ENCODE assay signal across 8 cellular contexts in genomic region chr19:16571283-16571682, GRCh38. TPM values are rescaled to one million over a fixed set of nuclear protein-coding genes. Genes with fewer than 3 reads are reported as not detected.
DNase-seq lines count a peak whose midpoint lies in the region; ATAC-seq, FAIRE-seq and TF ChIP-seq lines count a peak whose summit lies in the region.

No MANE protein-coding gene starts in this region.

- peak overlapping the region; percentile 76 for H3K4me3 ChIP-seq in AG09309 (ENCODE audit: control insufficient read depth, low read depth, low read length)
- peak overlapping the region; percentile 47 to 80 for H3K4me3 ChIP-seq in gastroesophageal sphincter
- peak overlapping the region; percentile 67 to 97 (median 89) for H3K4me3 ChIP-seq in skin epidermis

- ATAC-seq in gastroesophageal sphincter: no peak
- ATAC-seq in HG03045 (IDR thresholded peaks at IDR 0.05; ENCODE audit: unreplicated experiment): no peak

- WGBS in gastroesophageal sphincter (ENCODE audit: low coverage in 1 of 2), 2 donors: 17% methylated on average over 2 of the region's 6 CpGs

- no peaks in the 10 kb centered on the region for H3K27me3 ChIP-seq in gastroesophageal sphincter

- peaks cover 0 to 60% (median 27%) of the 10 kb centered on the region in 3 donors for H3K4me1 ChIP-seq in gastroesophageal sphincter

- TF ChIP-seq CTCF in AG09309 (IDR thresholded peaks at IDR 0.05; ENCODE audit: control insufficient read depth, insufficient read depth, low read depth, low read length, missing control alignments) (no peak), gastroesophageal sphincter (IDR thresholded peaks at IDR 0.05) (no peak)

- POLR2A ChIA-PET in HEK293T (lab: Yijun Ruan, JAX): no interaction called here

- peaks cover 0 to 61% of the 10 kb centered on the region in 2 donors for H3K36me3 ChIP-seq in gastroesophageal sphincter

- TF ChIP-seq EP300 in gastroesophageal sphincter (IDR thresholded peaks at IDR 0.05): no peak

- CTCF ChIA-PET in HEK293T (lab: Yijun Ruan, JAX): no interaction called here

- FAIRE-seq in H54 (lab: Jason Lieb, UNC): no peak

- TF ChIP-seq POLR2A in H54 (IDR thresholded peaks at IDR 0.05; ENCODE audit: low read depth, low read length) (no peak), gastroesophageal sphincter (IDR thresholded peaks at IDR 0.05) (no peak)

- no peaks in the 10 kb centered on the region for H3K9me3 ChIP-seq in gastroesophageal sphincter

- DNase-seq in AG09309 (ENCODE audit: low read depth) (no peak), H54 (ENCODE audit: insufficient read length, low spot score) (peak; percentile 79), UCSD-AML1 (lab: John Stamatoyannopoulos, UW; ENCODE audit: unreplicated experiment) (peak; percentile 59), HEK293T (ENCODE audit: extremely low spot score) (no peak), AG20443 (ENCODE audit: low spot score) (no peak)

- peak overlapping the region in 2 of 4 donors; percentile 90 for H3K27ac ChIP-seq in gastroesophageal sphincter
- peak overlapping the region; percentile 68 to 93 (median 84) for H3K27ac ChIP-seq in skin epidermis

TF ChIP-seq in HEK293T, 16 proteins besides CTCF, POLR2A, EP300 and RAD21:
- TF ChIP-seq ELF4 (IDR thresholded peaks at IDR 0.05) (no peak), ARNT (IDR thresholded peaks at IDR 0.05) (no peak), HDGF (IDR thresholded peaks at IDR 0.05; ENCODE audit: borderline replicate concordance) (no peak), BHLHE40 (IDR thresholded peaks at IDR 0.05; ENCODE audit: borderline replicate concordance) (no peak)

RNA-seq across cellular contexts. Expression of gene SLC35E1, which starts 0.9 kb away (rescaled TPM):
- total RNA-seq in gastroesophageal sphincter: 10 to 100 TPM; 24.9 to 35.5 (median 29.7) TPM

RNA-seq across cellular contexts. Expression of gene CHERP, which starts 29.0 kb away (rescaled TPM):
- 10 to 100 TPM in 1 of 4 donors, 1 to 10 TPM in 3; 5.7 to 12.7 (median 6.6) TPM for total RNA-seq in gastroesophageal sphincter

RNA-seq across cellular contexts. Expression of gene MED26, which starts 56.7 kb away (rescaled TPM):
- total RNA-seq in gastroesophageal sphincter: 10 to 100 TPM in 1 of 4 donors, 1 to 10 TPM in 3; 5.8 to 10.5 (median 8.3) TPM

Comparison
In these comparisons a context has a peak if more than half of its experiments do, and no peak if none do; other contexts are left out.
1. DNase-seq: peak in H54 (single experiment) and UCSD-AML1 (single experiment); none in AG09309 (single experiment), HEK293T (single experiment) and AG20443 (single experiment).
2. Peak in every context shown above with its lines, with median percentiles within 50 percentile points of each other: H3K4me3 ChIP-seq.